Comparison of ENCODE assay signal across 20 cellular contexts in genomic region chr3:101091489-101091888, GRCh38.
DNase-seq lines count a peak whose midpoint lies in the region; ATAC-seq, FAIRE-seq and TF ChIP-seq lines count a peak whose summit lies in the region.
"Had no signal": no experiment of that assay in that cellular context is flagged by ENCODE, and none has a peak within 500 bp of the region (broad histone marks: within the 10 kb centered on the region; RNA-seq: fewer than 3 reads in every experiment).

No MANE protein-coding gene starts in this region.

- H3K36me3 ChIP-seq in PC-9 (ENCODE audit: low read depth), result no peaks in the 10 kb centered on the region
- H3K36me3 ChIP-seq: heart left ventricle, tibial nerve had no signal

- ATAC-seq in activated naive CD4-positive, alpha-beta T cell treated with anti-CD3 and anti-CD28 coated beads, Interleukin-2, amount 50 U/mL, for 72 hours, result no peak
- ATAC-seq: heart left ventricle; left colon; stimulated activated memory B cell treated with anti-CD40 and anti-IgM and Interleukin-4, amounts not matched to agents 10 μg/mL and 1 μg/mL and 100 μg/mL, for 72 hours had no signal

- FAIRE-seq in urothelium cell line (lab: Jason Lieb, UNC), result no peak
- FAIRE-seq in frontal cortex (lab: Jason Lieb, UNC), result no peak
- FAIRE-seq: colon had no signal

- no peaks in the 10 kb centered on the region for H3K9me3 Mint-ChIP-seq in activated naive CD4-positive, alpha-beta T cell treated with anti-CD3 and anti-CD28 coated beads, Interleukin-2, amount 50 U/mL, for 72 hours
- H3K9me3 Mint-ChIP-seq: activated T-helper 2 cell treated with anti-CD3 and anti-CD28 coated beads, Interferon-gamma antibody, Interleukin-2, Interleukin-4, amounts not matched to agents 10 μg/mL and 5 μg/mL and 100 μg/mL, durations not matched to agents 14 hours and 24 hours and 36 hours; stimulated activated memory B cell treated with anti-CD40 and anti-IgM and Interleukin-4, amounts not matched to agents 10 μg/mL and 1 μg/mL and 100 μg/mL, for 72 hours had no signal

- H3K79me2 ChIP-seq in PC-9 (ENCODE audit: low read depth), result no peaks in the 10 kb centered on the region

- intact Hi-C loops in PC-9 (cut with micrococcal nuclease; ENCODE audit: unreplicated experiment), result no loop called here

- no peaks in the 10 kb centered on the region for H3F3A ChIP-seq in PC-9 (ENCODE audit: insufficient read depth, low read depth)

- H3K36me3 Mint-ChIP-seq in activated naive CD4-positive, alpha-beta T cell treated with anti-CD3 and anti-CD28 coated beads, Interleukin-2, amount 50 U/mL, for 72 hours, result no peaks in the 10 kb centered on the region
- H3K36me3 Mint-ChIP-seq: CD8-positive, alpha-beta memory T cell; stimulated activated memory B cell treated with anti-CD40 and anti-IgM and Interleukin-4, amounts not matched to agents 10 μg/mL and 1 μg/mL and 100 μg/mL, for 72 hours had no signal

- no peak for TF ChIP-seq CTCF in PC-9 (conservative IDR thresholded peaks at IDR 0.05)

- BruUV-seq in PC-9 (replicated peaks; lab: Mats Ljungman, UMichigan), result no TSS peak

- H3K27ac ChIP-seq in PC-9, result no peak overlapping the region
- H3K27ac ChIP-seq in epithelial cell of prostate, result no peak overlapping the region
- H3K27ac ChIP-seq: heart left ventricle, skin epidermis, tibial nerve, VCaP had no signal

- no peaks in the 10 kb centered on the region for H4K20me1 ChIP-seq in PC-9 (ENCODE audit: insufficient read depth)

- H2AFZ ChIP-seq in PC-9, result peak overlapping the region; percentile 23

- no peaks in the 10 kb centered on the region for H3K27me3 ChIP-seq in PC-9 (ENCODE audit: insufficient read depth, low read depth)
- H3K27me3 ChIP-seq: heart left ventricle, tibial nerve had no signal

- no peaks in the 10 kb centered on the region; the same call in 1 of the 2 replicates for H3K9me2 ChIP-seq in PC-9 (ENCODE audit: insufficient read depth)

- DNase-seq in SIG-M5 treated with dmso at 0.1 percent for 504 hours (lab: John Stamatoyannopoulos, UW; ENCODE audit: unreplicated experiment), result peak; percentile 8
- no peak for DNase-seq in SIG-M5 (lab: John Stamatoyannopoulos, UW)
- peak in 1 of 2 experiments; percentile 52 for DNase-seq in PC-9
- peak; percentile 60 for DNase-seq in epithelial cell of prostate (ENCODE audit: low read depth, low spot score)
- peak; percentile 33 for DNase-seq in urothelium cell line (ENCODE audit: low spot score)
- DNase-seq in frontal cortex (ENCODE audit: low spot score in 2 of 2), result no peak
- DNase-seq in activated naive CD4-positive, alpha-beta T cell treated with anti-CD3 and anti-CD28 coated beads, Interleukin-2, amount 50 U/mL, for 72 hours (ENCODE audit: low spot score in 2 of 2), result no peak
- no peak for DNase-seq in 8988T
- DNase-seq: CD8-positive, alpha-beta memory T cell; GF-D8; heart left ventricle; left colon; NCI-H1436; NCI-H2227 treated with DMSO at 0.1 percent for 48 hours had no signal

- no peaks in the 10 kb centered on the region for H3K4me1 ChIP-seq in PC-9 (replicated peaks; ENCODE audit: insufficient read depth)
- H3K4me1 ChIP-seq: tibial nerve had no signal

- H3K4me3 ChIP-seq in PC-9, result no peak overlapping the region
- H3K4me3 ChIP-seq: heart left ventricle, skin epidermis, tibial nerve had no signal

- H3K9me3 ChIP-seq in PC-9 (ENCODE audit: insufficient read depth, low read depth), result no peaks in the 10 kb centered on the region; the same call in 1 of the 2 replicates
- H3K9me3 ChIP-seq: tibial nerve had no signal

- POLR2A ChIA-PET in PC-9 (lab: Charles Lee; ENCODE audit: unreplicated experiment), result no interaction called here

- CTCF ChIA-PET in PC-9 (lab: Charles Lee), result no interaction called here

- no peak overlapping the region for H3K4me2 ChIP-seq in PC-9

- no peak overlapping the region for H3K27ac Mint-ChIP-seq in activated naive CD4-positive, alpha-beta T cell treated with anti-CD3 and anti-CD28 coated beads, Interleukin-2, amount 50 U/mL, for 72 hours
- H3K27ac Mint-ChIP-seq: activated T-helper 2 cell treated with anti-CD3 and anti-CD28 coated beads, Interferon-gamma antibody, Interleukin-2, Interleukin-4, amounts not matched to agents 10 μg/mL and 5 μg/mL and 100 μg/mL, durations not matched to agents 14 hours and 24 hours and 36 hours; CD8-positive, alpha-beta memory T cell; stimulated activated memory B cell treated with anti-CD40 and anti-IgM and Interleukin-4, amounts not matched to agents 10 μg/mL and 1 μg/mL and 100 μg/mL, for 72 hours had no signal

Comparison
In these comparisons a context has a peak if more than half of its experiments do, and no peak if none do; other contexts are left out.
1. DNase-seq: peak in SIG-M5 treated with dmso at 0.1 percent for 504 hours (single experiment), epithelial cell of prostate (single experiment) and urothelium cell line (single experiment); none in SIG-M5 (single experiment), frontal cortex (0 of 2), activated naive CD4-positive, alpha-beta T cell treated with anti-CD3 and anti-CD28 coated beads, Interleukin-2, amount 50 U/mL, for 72 hours (0 of 2) and 8988T (single experiment).